8 cellular contexts compared by ENCODE assay signal in the genomic region with DNA sequence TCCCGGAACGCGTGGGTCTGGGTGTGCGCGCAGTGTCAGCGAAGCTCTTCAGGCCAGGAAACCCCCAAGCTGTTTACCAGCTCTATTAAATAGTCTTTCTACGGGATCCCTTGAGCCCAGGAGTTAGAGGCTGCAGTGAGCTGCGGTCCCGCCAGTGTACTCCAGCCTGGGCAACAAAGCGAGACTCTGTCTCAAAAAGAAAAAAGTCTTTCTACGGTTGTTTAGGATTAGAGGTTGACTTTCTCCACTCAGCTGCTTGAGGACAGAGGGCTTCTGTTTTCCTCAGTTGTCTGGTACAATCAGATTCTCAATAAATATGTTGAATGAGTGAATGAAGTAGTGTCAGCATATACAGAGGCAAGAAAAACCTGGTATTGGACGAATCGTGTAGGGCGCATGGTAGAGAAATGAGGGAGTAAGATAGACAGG. TPM values are rescaled to one million over a fixed set of nuclear protein-coding genes. Genes with fewer than 3 reads are reported as not detected.
DNase-seq lines count a peak whose midpoint lies in the region; ATAC-seq and TF ChIP-seq lines count a peak whose summit lies in the region.

No MANE protein-coding gene starts in this region.

- H3K36me3 ChIP-seq in right atrium auricular region = peaks cover 33% of the 10 kb centered on the region

- H3K9me3 ChIP-seq in right atrium auricular region = no peaks in the 10 kb centered on the region

- H3K4me3 ChIP-seq in WI38 (ENCODE audit: low read depth, low read length) (peak overlapping the region; percentile 92), right atrium auricular region (peak overlapping the region; percentile 91 to 100), skin epidermis (peak overlapping the region; percentile 69 to 100 (median 96))

- peak overlapping the region; percentile 87 to 91 for H3K27ac ChIP-seq in right atrium auricular region
- peak overlapping the region; percentile 82 to 99 (median 94) for H3K27ac ChIP-seq in skin epidermis

- peaks cover 0 to 27% of the 10 kb centered on the region in 2 donors for H3K4me1 ChIP-seq in right atrium auricular region

- DNase-seq in right atrium auricular region (ENCODE audit: low spot score) = no peak
- no peak for DNase-seq in islet precursor cell
- DNase-seq in central memory CD4-positive, alpha-beta T cell = no peak
- no peak for DNase-seq in NCI-H2029 treated with DMSO at 0.1 percent for 48 hours (lab: John Stamatoyannopoulos, UW)
- no peak for DNase-seq in NCI-H2107 (lab: John Stamatoyannopoulos, UW)

- H3K27me3 ChIP-seq in right atrium auricular region = no peaks in the 10 kb centered on the region

- TF ChIP-seq CTCF in WI38 (IDR thresholded peaks at IDR 0.05; ENCODE audit: low read depth, low read length) (no peak), right atrium auricular region (IDR thresholded peaks at IDR 0.05) (no peak)

- peak; percentile 7 for ATAC-seq in GM21528 (IDR thresholded peaks at IDR 0.05; ENCODE audit: low FRiP score, unreplicated experiment)

RNA-seq across cellular contexts. Expression of gene SART1, which starts 0.6 kb away (rescaled TPM):
- total RNA-seq in right atrium auricular region = 10 to 100 TPM; 20.7 to 42.5 TPM

RNA-seq across cellular contexts. Expression of gene TSGA10IP, which starts 16.9 kb away (rescaled TPM):
- total RNA-seq in right atrium auricular region = not detected

RNA-seq across cellular contexts. Expression of gene EIF1AD, which starts 39.8 kb away (rescaled TPM):
- total RNA-seq in right atrium auricular region = 10 to 100 TPM; 17.6 to 25.0 TPM

RNA-seq across cellular contexts. Expression of gene BANF1, which starts 40.2 kb away (rescaled TPM):
- total RNA-seq in right atrium auricular region = 10 to 100 TPM; 66.6 to 85.5 TPM

RNA-seq across cellular contexts. Expression of gene DRAP1, which starts 42.9 kb away (rescaled TPM):
- total RNA-seq in right atrium auricular region = 10 to 100 TPM; 72.1 to 83.1 TPM
